ENCODE assay signal across 1 cellular context in the genomic region with DNA sequence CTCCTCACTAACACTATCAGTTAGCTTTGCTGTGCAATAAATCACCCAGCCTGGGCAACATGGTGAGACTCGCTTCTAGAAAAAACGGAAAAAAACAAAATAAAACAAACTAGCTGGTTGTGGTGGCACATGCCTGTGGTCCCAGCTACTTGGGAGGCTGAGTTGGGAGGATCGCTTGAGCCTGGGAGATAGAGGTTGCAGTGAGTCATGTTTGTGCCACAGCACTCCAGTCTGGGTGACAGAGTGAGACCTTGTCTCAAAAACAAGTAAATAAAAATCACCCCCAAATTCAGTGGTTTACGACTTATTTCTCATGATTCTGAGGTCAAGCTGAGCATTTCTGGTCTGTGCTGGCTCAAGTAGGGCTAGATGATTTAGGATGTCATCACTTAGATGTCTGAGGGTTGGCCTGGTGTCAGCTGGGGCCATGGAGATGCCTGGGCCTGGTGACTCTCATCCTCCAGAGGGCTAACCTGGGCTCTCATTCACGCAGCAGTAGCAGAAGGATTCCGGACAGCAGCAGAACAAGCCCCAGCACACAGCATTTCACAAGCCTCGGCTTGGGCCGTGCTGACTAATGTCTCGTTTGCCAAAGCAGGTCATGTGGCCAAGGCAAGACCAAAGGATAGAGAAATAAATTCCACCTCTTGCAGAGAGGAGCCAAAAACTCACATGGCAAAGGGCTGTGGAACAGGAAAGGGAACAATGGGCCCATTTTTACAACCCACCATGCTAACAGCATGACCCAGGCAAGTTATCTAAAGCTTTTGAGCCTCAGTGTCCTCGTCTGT.
TF ChIP-seq lines count a peak whose summit lies in the region.

No MANE protein-coding gene starts in this region.

TF ChIP-seq in HepG2, 621 proteins besides CTCF, POLR2A, EP300 and RAD21 (continued from another document and continues in another):
- TF ChIP-seq, protein P1, sequence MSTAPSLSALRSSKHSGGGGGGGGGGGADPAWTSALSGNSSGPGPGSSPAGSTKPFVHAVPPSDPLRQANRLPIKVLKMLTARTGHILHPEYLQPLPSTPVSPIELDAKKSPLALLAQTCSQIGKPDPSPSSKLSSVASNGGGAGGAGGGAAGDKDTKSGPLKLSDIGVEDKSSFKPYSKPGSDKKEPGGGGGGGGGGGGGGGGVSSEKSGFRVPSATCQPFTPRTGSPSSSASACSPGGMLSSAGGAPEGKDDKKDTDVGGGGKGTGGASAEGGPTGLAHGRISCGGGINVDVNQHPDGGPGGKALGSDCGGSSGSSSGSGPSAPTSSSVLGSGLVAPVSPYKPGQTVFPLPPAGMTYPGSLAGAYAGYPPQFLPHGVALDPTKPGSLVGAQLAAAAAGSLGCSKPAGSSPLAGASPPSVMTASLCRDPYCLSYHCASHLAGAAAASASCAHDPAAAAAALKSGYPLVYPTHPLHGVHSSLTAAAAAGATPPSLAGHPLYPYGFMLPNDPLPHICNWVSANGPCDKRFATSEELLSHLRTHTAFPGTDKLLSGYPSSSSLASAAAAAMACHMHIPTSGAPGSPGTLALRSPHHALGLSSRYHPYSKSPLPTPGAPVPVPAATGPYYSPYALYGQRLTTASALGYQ (CRISPR knock-in tag; IDR thresholded peaks at IDR 0.05): no peak
- no peak for TF ChIP-seq MTF1 (CRISPR knock-in tag; IDR thresholded peaks at IDR 0.05)
- peak; percentile 50; the same call in 1 of the 2 replicates for TF ChIP-seq PRDM10 (CRISPR knock-in tag; IDR thresholded peaks at IDR 0.05; ENCODE audit: low read depth)
- TF ChIP-seq, protein P2, sequence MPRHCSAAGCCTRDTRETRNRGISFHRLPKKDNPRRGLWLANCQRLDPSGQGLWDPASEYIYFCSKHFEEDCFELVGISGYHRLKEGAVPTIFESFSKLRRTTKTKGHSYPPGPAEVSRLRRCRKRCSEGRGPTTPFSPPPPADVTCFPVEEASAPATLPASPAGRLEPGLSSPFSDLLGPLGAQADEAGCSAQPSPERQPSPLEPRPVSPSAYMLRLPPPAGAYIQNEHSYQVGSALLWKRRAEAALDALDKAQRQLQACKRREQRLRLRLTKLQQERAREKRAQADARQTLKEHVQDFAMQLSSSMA (CRISPR knock-in tag; IDR thresholded peaks at IDR 0.05): no peak
- TF ChIP-seq ZNF484 (CRISPR knock-in tag; IDR thresholded peaks at IDR 0.05; ENCODE audit: borderline replicate concordance, low read depth): no peak
- TF ChIP-seq HNF4G (IDR thresholded peaks at IDR 0.05; ENCODE audit: borderline replicate concordance, low read depth, low read length): no peak
- TF ChIP-seq HNF4G (CRISPR knock-in tag; IDR thresholded peaks at IDR 0.05; ENCODE audit: borderline replicate concordance, low read depth): no peak
- TF ChIP-seq TP53 (CRISPR knock-in tag; conservative IDR thresholded peaks at IDR 0.05): no peak
- no peak for TF ChIP-seq ZNF333 (CRISPR knock-in tag; IDR thresholded peaks at IDR 0.05; ENCODE audit: borderline replicate concordance)
- TF ChIP-seq ZBTB3 (CRISPR knock-in tag; IDR thresholded peaks at IDR 0.05; ENCODE audit: borderline replicate concordance, low read depth): no peak
- TF ChIP-seq MED13 (CRISPR knock-in tag; IDR thresholded peaks at IDR 0.05): no peak
- TF ChIP-seq ZNF33A (CRISPR knock-in tag; IDR thresholded peaks at IDR 0.05; ENCODE audit: borderline replicate concordance): no peak
- TF ChIP-seq SRSF9 (IDR thresholded peaks at IDR 0.05; ENCODE audit: borderline replicate concordance, insufficient read depth, low read depth, low read length, poor library complexity, severe bottlenecking): no peak
- TF ChIP-seq TOPORS (CRISPR knock-in tag; IDR thresholded peaks at IDR 0.05): no peak
- no peak for TF ChIP-seq MLLT10 (CRISPR knock-in tag; IDR thresholded peaks at IDR 0.05)
- TF ChIP-seq, protein P3, sequence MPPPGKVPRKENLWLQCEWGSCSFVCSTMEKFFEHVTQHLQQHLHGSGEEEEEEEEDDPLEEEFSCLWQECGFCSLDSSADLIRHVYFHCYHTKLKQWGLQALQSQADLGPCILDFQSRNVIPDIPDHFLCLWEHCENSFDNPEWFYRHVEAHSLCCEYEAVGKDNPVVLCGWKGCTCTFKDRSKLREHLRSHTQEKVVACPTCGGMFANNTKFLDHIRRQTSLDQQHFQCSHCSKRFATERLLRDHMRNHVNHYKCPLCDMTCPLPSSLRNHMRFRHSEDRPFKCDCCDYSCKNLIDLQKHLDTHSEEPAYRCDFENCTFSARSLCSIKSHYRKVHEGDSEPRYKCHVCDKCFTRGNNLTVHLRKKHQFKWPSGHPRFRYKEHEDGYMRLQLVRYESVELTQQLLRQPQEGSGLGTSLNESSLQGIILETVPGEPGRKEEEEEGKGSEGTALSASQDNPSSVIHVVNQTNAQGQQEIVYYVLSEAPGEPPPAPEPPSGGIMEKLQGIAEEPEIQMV (CRISPR knock-in tag; IDR thresholded peaks at IDR 0.05; ENCODE audit: low read depth): no peak
- TF ChIP-seq FOXO1 (CRISPR knock-in tag; IDR thresholded peaks at IDR 0.05): no peak
- no peak for TF ChIP-seq ZNF572 (CRISPR knock-in tag; IDR thresholded peaks at IDR 0.05)
- TF ChIP-seq FOXP4 (CRISPR knock-in tag; IDR thresholded peaks at IDR 0.05): no peak
- TF ChIP-seq EEA1 (CRISPR knock-in tag; IDR thresholded peaks at IDR 0.05; ENCODE audit: borderline replicate concordance): no peak
- TF ChIP-seq POLR2G (IDR thresholded peaks at IDR 0.05; ENCODE audit: low read depth, low read length): no peak
- TF ChIP-seq PHF5A (CRISPR knock-in tag; IDR thresholded peaks at IDR 0.05; ENCODE audit: low read depth, unreplicated experiment): no peak
- TF ChIP-seq ZNF367 (CRISPR knock-in tag; IDR thresholded peaks at IDR 0.05; ENCODE audit: borderline replicate concordance): no peak
- no peak for TF ChIP-seq ZNF343 (CRISPR knock-in tag; IDR thresholded peaks at IDR 0.05)
- TF ChIP-seq ZNF432 (CRISPR knock-in tag; IDR thresholded peaks at IDR 0.05; ENCODE audit: borderline replicate concordance): no peak
- no peak for TF ChIP-seq POLR2AphosphoS2 (IDR thresholded peaks at IDR 0.05; ENCODE audit: low read depth, low read length)
- TF ChIP-seq ESRRA (CRISPR knock-in tag; IDR thresholded peaks at IDR 0.05; ENCODE audit: low read depth): 0 out of 2 replicates have a peak, but pooled peaks have one; percentile 42
- TF ChIP-seq RBM22 (optimal IDR thresholded peaks at IDR 0.05; ENCODE audit: low read length): no peak
- TF ChIP-seq RCOR2 (CRISPR knock-in tag; IDR thresholded peaks at IDR 0.05): peak; percentile 74
- TF ChIP-seq YEATS4 (CRISPR knock-in tag; IDR thresholded peaks at IDR 0.05; ENCODE audit: borderline replicate concordance): no peak
- 0 out of 2 replicates have a peak, but pooled peaks have one; percentile 17 for TF ChIP-seq ERF (CRISPR knock-in tag; IDR thresholded peaks at IDR 0.05)
- no peak for TF ChIP-seq GABPA (IDR thresholded peaks at IDR 0.05; ENCODE audit: low read depth, low read length)
- TF ChIP-seq GABPA (CRISPR knock-in tag; IDR thresholded peaks at IDR 0.05; ENCODE audit: low read depth): no peak
- TF ChIP-seq ZNF7 (CRISPR knock-in tag; IDR thresholded peaks at IDR 0.05): no peak
- 0 out of 2 replicates have a peak, but pooled peaks have one; percentile 35 for TF ChIP-seq IRF2 (CRISPR knock-in tag; IDR thresholded peaks at IDR 0.05)
- no peak for TF ChIP-seq ZNF383 (CRISPR knock-in tag; IDR thresholded peaks at IDR 0.05; ENCODE audit: borderline replicate concordance)
- TF ChIP-seq ZNF562 (CRISPR knock-in tag; IDR thresholded peaks at IDR 0.05; ENCODE audit: borderline replicate concordance): no peak
- TF ChIP-seq REXO4 (CRISPR knock-in tag; IDR thresholded peaks at IDR 0.05; ENCODE audit: borderline replicate concordance): no peak
- no peak for TF ChIP-seq MATR3 (CRISPR knock-in tag; IDR thresholded peaks at IDR 0.05)
- TF ChIP-seq ZKSCAN8 (CRISPR knock-in tag; IDR thresholded peaks at IDR 0.05; ENCODE audit: borderline replicate concordance): no peak
- TF ChIP-seq, protein P4, sequence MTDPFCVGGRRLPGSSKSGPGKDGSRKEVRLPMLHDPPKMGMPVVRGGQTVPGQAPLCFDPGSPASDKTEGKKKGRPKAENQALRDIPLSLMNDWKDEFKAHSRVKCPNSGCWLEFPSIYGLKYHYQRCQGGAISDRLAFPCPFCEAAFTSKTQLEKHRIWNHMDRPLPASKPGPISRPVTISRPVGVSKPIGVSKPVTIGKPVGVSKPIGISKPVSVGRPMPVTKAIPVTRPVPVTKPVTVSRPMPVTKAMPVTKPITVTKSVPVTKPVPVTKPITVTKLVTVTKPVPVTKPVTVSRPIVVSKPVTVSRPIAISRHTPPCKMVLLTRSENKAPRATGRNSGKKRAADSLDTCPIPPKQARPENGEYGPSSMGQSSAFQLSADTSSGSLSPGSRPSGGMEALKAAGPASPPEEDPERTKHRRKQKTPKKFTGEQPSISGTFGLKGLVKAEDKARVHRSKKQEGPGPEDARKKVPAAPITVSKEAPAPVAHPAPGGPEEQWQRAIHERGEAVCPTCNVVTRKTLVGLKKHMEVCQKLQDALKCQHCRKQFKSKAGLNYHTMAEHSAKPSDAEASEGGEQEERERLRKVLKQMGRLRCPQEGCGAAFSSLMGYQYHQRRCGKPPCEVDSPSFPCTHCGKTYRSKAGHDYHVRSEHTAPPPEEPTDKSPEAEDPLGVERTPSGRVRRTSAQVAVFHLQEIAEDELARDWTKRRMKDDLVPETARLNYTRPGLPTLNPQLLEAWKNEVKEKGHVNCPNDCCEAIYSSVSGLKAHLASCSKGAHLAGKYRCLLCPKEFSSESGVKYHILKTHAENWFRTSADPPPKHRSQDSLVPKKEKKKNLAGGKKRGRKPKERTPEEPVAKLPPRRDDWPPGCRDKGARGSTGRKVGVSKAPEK (CRISPR knock-in tag; IDR thresholded peaks at IDR 0.05; ENCODE audit: borderline replicate concordance): no peak
- no peak for TF ChIP-seq ZNF564 (CRISPR knock-in tag; IDR thresholded peaks at IDR 0.05)
- TF ChIP-seq ZNF24 (IDR thresholded peaks at IDR 0.05): no peak
- TF ChIP-seq ZZZ3 (CRISPR knock-in tag; IDR thresholded peaks at IDR 0.05; ENCODE audit: borderline replicate concordance): 0 out of 2 replicates have a peak, but pooled peaks have one; percentile 36
